Comparison of ENCODE assay signal across 8 cellular contexts in genomic region chr19:39823693-39824092, GRCh38. TPM values are rescaled to one million over a fixed set of nuclear protein-coding genes. Genes with fewer than 3 reads are reported as not detected.
DNase-seq lines count a peak whose midpoint lies in the region; ATAC-seq, FAIRE-seq and TF ChIP-seq lines count a peak whose summit lies in the region.

No MANE protein-coding gene starts in this region.

- no peaks in the 10 kb centered on the region for H3K9me3 ChIP-seq in H1 (ENCODE audit: insufficient read depth in 2 of 2, low read depth in 1 of 2, low read length in 1 of 2)
- no peaks in the 10 kb centered on the region for H3K9me3 ChIP-seq in mucosa of stomach (ENCODE audit: control insufficient read depth, low read length)
- no peaks in the 10 kb centered on the region; the same call in 1 of the 2 replicates for H3K9me3 ChIP-seq in MG63

- H3K4me2 ChIP-seq in H1 (ENCODE audit: insufficient read depth in 1 of 2, low read depth in 2 of 2, low read length in 2 of 2), result peak overlapping the region; percentile 82 to 83

- POLR2A ChIA-PET in H1 (lab: Charles Lee; ENCODE audit: partially characterized antibody), result interaction anchor here (0.7 to 3.2 kb wide), 5 partner anchors 10 to 51 kb away, joined by 3 to 19 read pairs (median 8); partner anchors contain the start of genes DYRK1B and FBL

- H4K8ac ChIP-seq in H1 (ENCODE audit: extremely low read depth, insufficient read depth, low read length), result no peak overlapping the region

- no peak overlapping the region for H4K5ac ChIP-seq in H1 (ENCODE audit: insufficient read length, low read depth, low read length)

- TF ChIP-seq POLR2A in H1 (IDR thresholded peaks at IDR 0.05; ENCODE audit: control extremely low read depth in 1 of 2, low read depth in 2 of 2, low read length in 2 of 2), result no peak

- H3K27ac ChIP-seq in H1 (ENCODE audit: low read depth, low read length), result no peak overlapping the region

- H3K9ac ChIP-seq in H1 (replicated peaks in 1 of 4; ENCODE audit: extremely low read depth in 1 of 4, low read depth in 3 of 4, low read length in 3 of 4) (peak overlapping the region in 3 of 4 experiments; percentile 63 to 67 (median 66); a peak in 5 of 7 replicates), mucosa of stomach (ENCODE audit: low read length) (peak overlapping the region; percentile 75)

- H3K14ac ChIP-seq in H1 (ENCODE audit: insufficient read length), result no peak overlapping the region

- no peaks in the 10 kb centered on the region for H3K27me3 ChIP-seq in H1 (replicated peaks in 1 of 4; ENCODE audit: control insufficient read depth in 3 of 4, extremely low read depth in 1 of 4, insufficient read depth in 3 of 4, low read length in 3 of 4)
- H3K27me3 ChIP-seq in mucosa of stomach (ENCODE audit: control insufficient read depth, insufficient read depth, low read length), result no peaks in the 10 kb centered on the region
- H3K27me3 ChIP-seq in MG63, result no peaks in the 10 kb centered on the region

- H3K4me1 ChIP-seq in H1 (replicated peaks in 1 of 4; ENCODE audit: control insufficient read depth in 3 of 4, insufficient read depth in 4 of 4, low read length in 3 of 4) (peaks cover 0 to 8% (median 3%) of the 10 kb centered on the region in 4 experiments; a peak in 4 of 7 replicates), mucosa of stomach (ENCODE audit: control insufficient read depth, insufficient read depth, low read length) (peaks cover 14% of the 10 kb centered on the region)

- TF ChIP-seq CTCF in AG09309 (IDR thresholded peaks at IDR 0.05; ENCODE audit: control insufficient read depth, insufficient read depth, low read depth, low read length, missing control alignments), result no peak
- TF ChIP-seq CTCF in H1 (IDR thresholded peaks at IDR 0.05; ENCODE audit: control extremely low read depth in 1 of 3, insufficient read depth in 1 of 3, low read depth in 1 of 3, low read length in 3 of 3), result no peak

- no peak for TF ChIP-seq RAD21 in H1 (IDR thresholded peaks at IDR 0.05 in 1 of 2, conservative IDR thresholded peaks at IDR 0.05 in 1 of 2; ENCODE audit: low read depth in 2 of 2, low read length in 2 of 2)

- TF ChIP-seq EP300 in H1 (IDR thresholded peaks at IDR 0.05; ENCODE audit: borderline replicate concordance in 1 of 2, low read depth in 2 of 2, low read length in 2 of 2), result no peak

- ATAC-seq in HG03108 (IDR thresholded peaks at IDR 0.05; ENCODE audit: unreplicated experiment), result no peak

- H3K4me3 ChIP-seq in AG09309 (ENCODE audit: control insufficient read depth, low read depth, low read length), result peak overlapping the region; percentile 81
- H3K4me3 ChIP-seq in H1 (ENCODE audit: extremely low read depth in 1 of 4, insufficient read depth in 2 of 4, low read depth in 3 of 4, low read length in 4 of 4), result peak overlapping the region; percentile 72 to 95 (median 89)
- peak overlapping the region; percentile 85 for H3K4me3 ChIP-seq in mucosa of stomach (ENCODE audit: low read length)
- H3K4me3 ChIP-seq in MG63, result no peak overlapping the region

- H3K18ac ChIP-seq in H1 (ENCODE audit: extremely low read depth, low read length), result no peak overlapping the region

- no peak for DNase-seq in AG09309 (ENCODE audit: low read depth)
- DNase-seq in NCI-H146 (lab: John Stamatoyannopoulos, UW), result peak; percentile 66
- no peak for DNase-seq in H1 (ENCODE audit: low read depth in 1 of 2, low spot score in 2 of 2)
- DNase-seq in MG63, result no peak
- no peak for DNase-seq in NCI-H774 (lab: John Stamatoyannopoulos, UW)
- no peak for DNase-seq in hepatic stellate cell (ENCODE audit: low spot score)

- no peak overlapping the region for H2BK12ac ChIP-seq in H1 (ENCODE audit: low read depth, low read length)

- H2BK5ac ChIP-seq in H1 (ENCODE audit: low read depth, low read length), result no peak overlapping the region

- no peaks in the 10 kb centered on the region for H4K20me1 ChIP-seq in H1 (replicated peaks in 1 of 2; ENCODE audit: control insufficient read depth in 1 of 2, insufficient read depth in 2 of 2, low read length in 2 of 2)

- no peak overlapping the region for H2BK15ac ChIP-seq in H1 (ENCODE audit: low read length)

- no peak overlapping the region for H2BK20ac ChIP-seq in H1 (ENCODE audit: low read length)

- no peak overlapping the region for H4K91ac ChIP-seq in H1 (replicated peaks; ENCODE audit: insufficient read length, low read length)

- H2BK120ac ChIP-seq in H1 (replicated peaks; ENCODE audit: low read depth, low read length), result no peak overlapping the region

- H3K56ac ChIP-seq in H1 (replicated peaks; ENCODE audit: insufficient read length, low read depth, low read length), result no peak overlapping the region

- H3K23ac ChIP-seq in H1 (ENCODE audit: insufficient read length), result no peak overlapping the region

- WGBS in H1 (ENCODE audit: extremely low coverage in 1 of 2, insufficient coverage in 1 of 2, insufficient read length in 1 of 2, insufficient replicate concordance in 2 of 2, low coverage in 1 of 2, low lambda C conversion rate in 2 of 2, missing lambda C conversion rate in 1 of 2), 2 experiments, result 51% methylated on average over 7 of the region's 7 CpGs; no CpG with 5 or more reads in 1 of the 2 experiments

- CTCF ChIA-PET in H1 (lab: Charles Lee; ENCODE audit: partially characterized antibody), result interaction anchor here (1.1 to 3.5 kb wide), 3 partner anchors 19 to 31 kb away, joined by 3 to 14 read pairs (median 9); no protein-coding TSS in a partner anchor

- H2AFZ ChIP-seq in H1 (ENCODE audit: low read length), result no peak overlapping the region

- no peak overlapping the region for H2AK5ac ChIP-seq in H1 (ENCODE audit: low read depth, low read length)

- 0 out of 4 replicates have a peak, but pooled peaks cover 0 to 2% of the 10 kb centered on the region in 2 experiments for H3K79me2 ChIP-seq in H1 (ENCODE audit: control insufficient read depth in 1 of 2, insufficient read depth in 2 of 2, low read length in 2 of 2)

- peaks cover 10% of the 10 kb centered on the region for H3K23me2 ChIP-seq in H1 (ENCODE audit: low read depth, low read length)

- FAIRE-seq in H1 (lab: Jason Lieb, UNC), result no peak

- no peaks in the 10 kb centered on the region; the same call in 1 of the 2 replicates for H3K79me1 ChIP-seq in H1 (ENCODE audit: low read depth, low read length)

- H3K36me3 ChIP-seq in H1 (ENCODE audit: control insufficient read depth in 2 of 4, insufficient read depth in 4 of 4, low read length in 3 of 4) (peaks cover 2 to 24% (median 9%) of the 10 kb centered on the region in 4 experiments; a peak in 5 of 8 replicates), mucosa of stomach (ENCODE audit: control insufficient read depth, insufficient read depth, low read length) (peaks cover 6% of the 10 kb centered on the region), MG63 (peaks cover 53% of the 10 kb centered on the region)

- no peak overlapping the region for H3K4ac ChIP-seq in H1 (replicated peaks; ENCODE audit: insufficient read length, low read depth, low read length)

TF ChIP-seq in H1, 55 proteins besides CTCF, POLR2A, EP300 and RAD21:
- peak; percentile 14 for TF ChIP-seq SAP30 (IDR thresholded peaks at IDR 0.05; ENCODE audit: insufficient read depth, insufficient replicate concordance, low read length)
- TF ChIP-seq YY1 (IDR thresholded peaks at IDR 0.05; ENCODE audit: low read depth, low read length), result no peak
TF ChIP-seq in H1: peak in this region for 1.

RNA-seq across cellular contexts. Expression of gene DYRK1B, which starts 10.3 kb away (rescaled TPM):
- total RNA-seq in H1 (2021; fragmentation: NEBNext Ultra II Directional; extraction: Animal tissue kit (Norgen Biotek cat#: 25700)), result 14.8 and 15.8 TPM in 2 replicates
- 6.9 and 13.6 TPM in 2 replicates for polyA plus RNA-seq in H1 (2011; rRNA removed)
- 4.5 TPM for polyA plus RNA-seq in H1 (2011; cell fraction: cytosol; rRNA removed)
- 18.1 TPM for polyA plus RNA-seq in H1 (2011; cell fraction: nucleus; rRNA removed)
- polyA plus RNA-seq in H1 (2012, experiment 1 of 2), result 6.9 to 16.5 TPM (median 11.2 TPM) in 4 replicates
- polyA plus RNA-seq in H1 (2012, experiment 2 of 2), result 10.4 TPM
- 9.1 TPM for polyA plus RNA-seq in H1 (2013, experiment 1 of 2)
- 9.4 TPM for polyA plus RNA-seq in H1 (2013, experiment 2 of 2)
- polyA minus RNA-seq in H1 (2011; rRNA and poly(A)+ RNA removed), result 4.7 and 13.1 TPM in 2 replicates
- polyA minus RNA-seq in H1 (2011; cell fraction: cytosol; rRNA and poly(A)+ RNA removed), result 12.2 TPM
- 11.7 TPM for polyA minus RNA-seq in H1 (2011; cell fraction: nucleus; rRNA and poly(A)+ RNA removed)
- total RNA-seq in MG63 (2014; rRNA removed; shearing (Covaris generic); ENCODE audit: low replicate concordance), result 0.30 and 0.81 TPM in 2 replicates

RNA-seq across cellular contexts. Expression of gene FBL, which starts 22.5 kb away (rescaled TPM):
- 790 and 809 TPM in 2 replicates for total RNA-seq in H1 (2021; fragmentation: NEBNext Ultra II Directional; extraction: Animal tissue kit (Norgen Biotek cat#: 25700))
- 1,361 and 1,596 TPM in 2 replicates for polyA plus RNA-seq in H1 (2011; rRNA removed)
- polyA plus RNA-seq in H1 (2011; cell fraction: cytosol; rRNA removed), result 1,243 TPM
- polyA plus RNA-seq in H1 (2011; cell fraction: nucleus; rRNA removed), result 952 TPM
- polyA plus RNA-seq in H1 (2012, experiment 1 of 2), result 966 to 1,051 TPM (median 1,032 TPM) in 4 replicates
- polyA plus RNA-seq in H1 (2012, experiment 2 of 2), result 913 TPM
- 573 TPM for polyA plus RNA-seq in H1 (2013, experiment 1 of 2)
- 620 TPM for polyA plus RNA-seq in H1 (2013, experiment 2 of 2)
- polyA minus RNA-seq in H1 (2011; rRNA and poly(A)+ RNA removed), result 1,139 and 1,169 TPM in 2 replicates
- polyA minus RNA-seq in H1 (2011; cell fraction: cytosol; rRNA and poly(A)+ RNA removed), result 277 TPM
- 150 TPM for polyA minus RNA-seq in H1 (2011; cell fraction: nucleus; rRNA and poly(A)+ RNA removed)
- total RNA-seq in MG63 (2014; rRNA removed; shearing (Covaris generic); ENCODE audit: low replicate concordance), result 496 and 588 TPM in 2 replicates

RNA-seq across cellular contexts. Expression of gene LEUTX, which starts 45.0 kb away (rescaled TPM):
- not detected in 2 replicates for total RNA-seq in H1 (2021; fragmentation: NEBNext Ultra II Directional; extraction: Animal tissue kit (Norgen Biotek cat#: 25700))
- polyA plus RNA-seq in H1 (2011; rRNA removed), result not detected in 2 replicates
- not detected for polyA plus RNA-seq in H1 (2011; cell fraction: cytosol; rRNA removed)
- not detected for polyA plus RNA-seq in H1 (2011; cell fraction: nucleus; rRNA removed)
- polyA plus RNA-seq in H1 (2012, experiment 1 of 2), result not detected in 4 replicates
- not detected for polyA plus RNA-seq in H1 (2012, experiment 2 of 2)
- polyA plus RNA-seq in H1 (2013, experiment 1 of 2), result not detected
- 0.07 TPM for polyA plus RNA-seq in H1 (2013, experiment 2 of 2)
- polyA minus RNA-seq in H1 (2011; rRNA and poly(A)+ RNA removed), result not detected in 2 replicates
- not detected for polyA minus RNA-seq in H1 (2011; cell fraction: cytosol; rRNA and poly(A)+ RNA removed)
- not detected for polyA minus RNA-seq in H1 (2011; cell fraction: nucleus; rRNA and poly(A)+ RNA removed)
- not detected in 2 replicates for total RNA-seq in MG63 (2014; rRNA removed; shearing (Covaris generic); ENCODE audit: low replicate concordance)
